Comparison of ENCODE assay signal across 1 cellular context in genomic region chr2:42196070-42196402, GRCh38.
TF ChIP-seq lines count a peak whose summit lies in the region.

No MANE protein-coding gene starts in this region.

TF ChIP-seq in HEK293, 187 proteins besides CTCF, POLR2A, EP300 and RAD21 (continued from another document):
- TF ChIP-seq KLF10 (tag by site-specific recombination; IDR thresholded peaks at IDR 0.05), result no peak
- TF ChIP-seq ZNF37A (tag by site-specific recombination; IDR thresholded peaks at IDR 0.05), result no peak
- no peak for TF ChIP-seq MEIS1 (CRISPR knock-in tag; IDR thresholded peaks at IDR 0.05; ENCODE audit: borderline replicate concordance)
- no peak for TF ChIP-seq HIC1 (tag by site-specific recombination; IDR thresholded peaks at IDR 0.05)
- TF ChIP-seq ZBTB48 (tag by site-specific recombination; IDR thresholded peaks at IDR 0.05), result no peak
- TF ChIP-seq ZSCAN30 (tag by site-specific recombination; IDR thresholded peaks at IDR 0.05), result no peak
- no peak for TF ChIP-seq IKZF3 (tag by site-specific recombination; IDR thresholded peaks at IDR 0.05)
- TF ChIP-seq ZNF121 (tag by site-specific recombination; IDR thresholded peaks at IDR 0.05), result no peak
- TF ChIP-seq ZNF624 (tag by site-specific recombination; IDR thresholded peaks at IDR 0.05), result no peak
- TF ChIP-seq ZSCAN23 (tag by site-specific recombination; IDR thresholded peaks at IDR 0.05), result no peak
- TF ChIP-seq ZBTB49 (tag by site-specific recombination; IDR thresholded peaks at IDR 0.05; ENCODE audit: low read depth), result no peak
- TF ChIP-seq ZNF654 (tag by site-specific recombination; IDR thresholded peaks at IDR 0.05; ENCODE audit: low read depth), result no peak
- TF ChIP-seq ZNF560 (tag by site-specific recombination; IDR thresholded peaks at IDR 0.05; ENCODE audit: borderline replicate concordance), result no peak
